ENCODE assay signal across 1 cellular context in genomic region chr5:171363846-171364245, GRCh38.
TF ChIP-seq lines count a peak whose summit lies in the region.

No MANE protein-coding gene starts in this region.

TF ChIP-seq in GM12878, 131 proteins besides CTCF, POLR2A, EP300 and RAD21 (continued from another document):
- TF ChIP-seq RCOR1 (conservative IDR thresholded peaks at IDR 0.05; ENCODE audit: low read depth, low read length) (no peak), IRF4 (IDR thresholded peaks at IDR 0.05; ENCODE audit: low read depth, low read length) (no peak), HCFC1 (IDR thresholded peaks at IDR 0.05; ENCODE audit: low read length) (no peak), FOXM1 (IDR thresholded peaks at IDR 0.05; ENCODE audit: low read depth, low read length) (no peak), STAT3 (IDR thresholded peaks at IDR 0.05; ENCODE audit: low read depth, low read length) (no peak), IKZF1 (conservative IDR thresholded peaks at IDR 0.05) (0 out of 2 replicates have a peak, but pooled peaks have one; percentile 15), NFYA (IDR thresholded peaks at IDR 0.05; ENCODE audit: borderline replicate concordance, low read depth, low read length) (no peak), PRDM15 (CRISPR knock-in tag; IDR thresholded peaks at IDR 0.05) (no peak), BCL11A (IDR thresholded peaks at IDR 0.05; ENCODE audit: low read depth, low read length) (0 out of 2 replicates have a peak, but pooled peaks have one; percentile 18), E2F8 (IDR thresholded peaks at IDR 0.05; ENCODE audit: low read depth, partially characterized antibody) (no peak)
- TF ChIP-seq, protein P1, sequence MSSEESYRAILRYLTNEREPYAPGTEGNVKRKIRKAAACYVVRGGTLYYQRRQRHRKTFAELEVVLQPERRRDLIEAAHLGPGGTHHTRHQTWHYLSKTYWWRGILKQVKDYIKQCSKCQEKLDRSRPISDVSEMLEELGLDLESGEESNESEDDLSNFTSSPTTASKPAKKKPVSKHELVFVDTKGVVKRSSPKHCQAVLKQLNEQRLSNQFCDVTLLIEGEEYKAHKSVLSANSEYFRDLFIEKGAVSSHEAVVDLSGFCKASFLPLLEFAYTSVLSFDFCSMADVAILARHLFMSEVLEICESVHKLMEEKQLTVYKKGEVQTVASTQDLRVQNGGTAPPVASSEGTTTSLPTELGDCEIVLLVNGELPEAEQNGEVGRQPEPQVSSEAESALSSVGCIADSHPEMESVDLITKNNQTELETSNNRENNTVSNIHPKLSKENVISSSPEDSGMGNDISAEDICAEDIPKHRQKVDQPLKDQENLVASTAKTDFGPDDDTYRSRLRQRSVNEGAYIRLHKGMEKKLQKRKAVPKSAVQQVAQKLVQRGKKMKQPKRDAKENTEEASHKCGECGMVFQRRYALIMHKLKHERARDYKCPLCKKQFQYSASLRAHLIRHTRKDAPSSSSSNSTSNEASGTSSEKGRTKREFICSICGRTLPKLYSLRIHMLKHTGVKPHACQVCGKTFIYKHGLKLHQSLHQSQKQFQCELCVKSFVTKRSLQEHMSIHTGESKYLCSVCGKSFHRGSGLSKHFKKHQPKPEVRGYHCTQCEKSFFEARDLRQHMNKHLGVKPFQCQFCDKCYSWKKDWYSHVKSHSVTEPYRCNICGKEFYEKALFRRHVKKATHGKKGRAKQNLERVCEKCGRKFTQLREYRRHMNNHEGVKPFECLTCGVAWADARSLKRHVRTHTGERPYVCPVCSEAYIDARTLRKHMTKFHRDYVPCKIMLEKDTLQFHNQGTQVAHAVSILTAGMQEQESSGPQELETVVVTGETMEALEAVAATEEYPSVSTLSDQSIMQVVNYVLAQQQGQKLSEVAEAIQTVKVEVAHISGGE (CRISPR knock-in tag; IDR thresholded peaks at IDR 0.05): no peak
